19 cellular contexts compared by ENCODE assay signal in the genomic region with DNA sequence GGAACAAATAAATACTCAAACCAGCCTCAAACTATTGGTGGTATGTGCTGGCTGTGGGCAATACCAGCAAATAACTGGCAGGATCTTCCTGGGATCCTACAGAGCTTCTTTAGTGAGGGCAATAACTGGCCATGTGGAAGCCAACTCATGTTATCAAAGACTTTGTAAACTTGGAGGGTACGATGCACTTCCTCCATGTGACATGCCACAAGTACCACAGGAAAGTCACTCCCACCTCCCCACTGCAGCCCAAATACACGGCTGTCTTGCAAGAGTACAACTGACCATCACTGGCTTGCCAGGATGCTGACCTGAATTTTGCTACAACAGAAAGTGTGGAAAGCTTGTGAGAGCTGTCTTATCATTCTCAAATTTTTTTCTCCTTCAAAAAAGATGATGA.
"Had no signal": no experiment of that assay in that cellular context is flagged by ENCODE, and none has a peak within 500 bp of the region (broad histone marks: within the 10 kb centered on the region; RNA-seq: fewer than 3 reads in every experiment).

No MANE protein-coding gene starts in this region.

- H3K9me3 ChIP-seq: gastrocnemius medialis, heart right ventricle, neutrophil, psoas muscle, spleen, testis, transverse colon had no signal

- H3K36me3 ChIP-seq: gastrocnemius medialis, heart right ventricle, neutrophil, spleen, transverse colon had no signal

- H3K4me3 ChIP-seq: gastrocnemius medialis, heart right ventricle, psoas muscle, spleen, testis, transverse colon had no signal

- FAIRE-seq: endometrium, islet of Langerhans had no signal

- H3K27me3 ChIP-seq: gastrocnemius medialis, heart right ventricle, testis, transverse colon had no signal

- H3K27ac ChIP-seq: gastrocnemius medialis, heart right ventricle, neutrophil, psoas muscle, spleen, testis, transverse colon had no signal

- DNase-seq: effector memory CD4-positive, alpha-beta T cell; gastrocnemius medialis; heart right ventricle; hypothalamus; kidney glomerular epithelial cell; mesendoderm; naive thymus-derived CD4-positive, alpha-beta T cell; nephron progenitor cell; psoas muscle; retina; spleen; stimulated activated CD4-positive, alpha-beta T cell treated with anti-CD3 and anti-CD28 coated beads, Interleukin-15, amount 100 ng/mL, for 24 hours; stimulated activated CD4-positive, alpha-beta T cell treated with anti-CD3 and anti-CD28 coated beads, Interleukin-1b, Interleukin-23, amount 100 ng/mL, for 48 hours; stimulated activated CD4-positive, alpha-beta T cell treated with anti-CD3 and anti-CD28 coated beads, Interleukin-4, amount 100 ng/mL, for 24 hours; testis; transverse colon had no signal
